In the genomic region with DNA sequence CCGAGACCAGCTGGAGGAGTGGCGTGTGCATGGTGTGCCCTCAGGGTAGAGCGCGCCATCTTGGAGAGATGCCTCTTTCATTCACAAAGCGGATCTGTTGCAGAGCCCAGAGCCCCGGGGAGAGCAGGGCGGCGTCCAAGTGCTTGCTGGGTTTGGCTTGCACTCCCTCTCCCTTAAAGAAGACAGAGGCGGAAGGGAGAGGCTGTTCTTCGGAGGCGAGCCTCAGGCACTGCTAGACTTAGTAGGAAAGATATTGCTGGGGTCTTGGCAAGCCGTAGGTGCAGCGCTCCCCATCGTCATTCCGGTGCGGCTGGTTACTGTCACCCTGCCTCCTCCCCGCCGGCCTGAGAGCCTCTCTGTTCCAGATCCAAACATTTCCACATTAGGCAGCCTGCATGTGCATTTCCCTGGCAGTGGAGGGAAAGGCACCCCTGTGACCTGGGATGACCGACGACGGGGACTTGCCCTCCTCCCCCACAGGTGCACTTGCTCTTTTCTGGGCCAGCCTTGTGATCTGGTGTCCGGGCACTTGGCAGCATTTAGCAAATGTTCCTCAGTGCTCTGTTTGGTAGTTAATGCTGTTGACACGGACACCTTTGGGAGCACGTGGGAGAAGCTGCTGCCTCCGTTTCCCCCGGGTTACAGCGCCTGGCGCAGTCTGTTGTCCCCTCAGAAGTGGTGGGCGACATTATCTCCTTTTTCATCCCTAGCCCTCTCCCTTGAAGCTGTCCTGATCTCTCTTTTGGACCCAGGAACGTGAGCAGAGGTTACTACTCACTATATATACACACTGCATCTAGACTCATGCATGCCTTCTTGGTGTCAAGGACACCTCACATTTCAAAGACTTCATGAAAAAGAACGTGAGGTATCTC, we compare ENCODE assay signal across 10 cellular contexts. TPM values are rescaled to one million over a fixed set of nuclear protein-coding genes. Genes with fewer than 3 reads are reported as not detected.
DNase-seq lines count a peak whose midpoint lies in the region; ATAC-seq and TF ChIP-seq lines count a peak whose summit lies in the region.
"Not testable (repeated sequence)": the region's sequence is repeated elsewhere in the genome, so short reads cannot be mapped to it uniquely, and the experiment has no call there.
"Had no signal": no experiment of that assay in that cellular context is flagged by ENCODE, and none has a peak within 500 bp of the region (broad histone marks: within the 10 kb centered on the region; RNA-seq: fewer than 3 reads in every experiment).

No MANE protein-coding gene starts in this region.

- H3K4me1 ChIP-seq in esophagus muscularis mucosa (peaks cover 0 to 27% (median 14%) of the 10 kb centered on the region in 4 donors), right lobe of liver (peaks cover 0 to 12% (median 6%) of the 10 kb centered on the region in 4 donors)
- H3K4me1 ChIP-seq in gastrocnemius medialis; aorta (ENCODE audit: control insufficient read depth in 1 of 2, insufficient read depth in 2 of 2, low read length in 2 of 2): not testable (repeated sequence)

- DNase-seq in G401 (ENCODE audit: low spot score): peak; percentile 85
- DNase-seq in anterior cingulate cortex (lab: John Stamatoyannopoulos, UW): peak in 38 of 58 donors; percentile 17 to 80 (median 48)
- peak; percentile 92 for DNase-seq in esophagus muscularis mucosa (ENCODE audit: extremely low spot score)
- peak; percentile 55 for DNase-seq in left ventricle myocardium superior
- peak; percentile 37 to 69 (median 68) for DNase-seq in right lobe of liver
- DNase-seq in occipital lobe (lab: John Stamatoyannopoulos, UW): peak; percentile 8
- peak in 1 of 2 donors; percentile 25 for DNase-seq in gastrocnemius medialis
- DNase-seq in aorta: peak; percentile 62 to 79

- H3K27me3 ChIP-seq in esophagus muscularis mucosa: peaks cover 0 to 13% (median 0%) of the 10 kb centered on the region in 4 donors
- H3K27me3 ChIP-seq in right lobe of liver; gastrocnemius medialis; aorta (ENCODE audit: control insufficient read depth in 1 of 2, insufficient read depth in 2 of 2, low read length in 1 of 2): not testable (repeated sequence)

- WGBS in esophagus muscularis mucosa: 63% methylated on average over 25 of the region's 31 CpGs
- WGBS in right lobe of liver (ENCODE audit: insufficient coverage, low coverage, low lambda C conversion rate, missing lambda C conversion rate): 32% methylated on average over 24 of the region's 31 CpGs
- WGBS in aorta, 2 donors: 41 to 53% methylated on average over 21 to 25 of the region's 31 CpGs

- not testable (repeated sequence) for TF ChIP-seq POLR2A in esophagus muscularis mucosa (IDR thresholded peaks at IDR 0.05; ENCODE audit: low read depth); right lobe of liver (IDR thresholded peaks at IDR 0.05); gastrocnemius medialis (IDR thresholded peaks at IDR 0.05)

- not testable (repeated sequence) for H3K36me3 ChIP-seq in esophagus muscularis mucosa; right lobe of liver; gastrocnemius medialis; aorta (ENCODE audit: control insufficient read depth in 1 of 2, insufficient read depth in 2 of 2, low read length in 1 of 2)

- H3K27ac ChIP-seq in esophagus muscularis mucosa (replicated peaks in 1 of 4): peak overlapping the region in 2 of 4 donors; percentile 75 to 79
- peak overlapping the region; percentile 56 to 94 (median 90) for H3K27ac ChIP-seq in right lobe of liver
- H3K27ac ChIP-seq in gastrocnemius medialis; aorta (ENCODE audit: low read depth in 1 of 2, low read length in 2 of 2): not testable (repeated sequence)

- H3K4me3 ChIP-seq in esophagus muscularis mucosa (peak overlapping the region in 3 of 4 donors; percentile 28 to 37 (median 33)), right lobe of liver (peak overlapping the region; percentile 8 to 57 (median 49)), gastrocnemius medialis (peak overlapping the region in 1 of 4 donors; percentile 16)
- not testable (repeated sequence) for H3K4me3 ChIP-seq in aorta (ENCODE audit: low read length in 2 of 2)

- ATAC-seq in left ventricle myocardium superior: peak; percentile 86
- ATAC-seq in right lobe of liver: peak; percentile 55 to 79 (median 74)
- peak; percentile 73 to 82 for ATAC-seq in gastrocnemius medialis
- peak; percentile 64 for ATAC-seq in aorta (ENCODE audit: low FRiP score)

- intact Hi-C loops in esophagus muscularis mucosa (cut with DNase I); left ventricle myocardium superior (cut with micrococcal nuclease); right lobe of liver (cut with DNase I); gastrocnemius medialis (cut with DNase I; ENCODE audit: low total_unique reads); aorta (cut with DNase I): not testable (repeated sequence)

- not testable (repeated sequence) for TF ChIP-seq EP300 in esophagus muscularis mucosa (IDR thresholded peaks at IDR 0.05)

- not testable (repeated sequence) for TF ChIP-seq CTCF in esophagus muscularis mucosa (IDR thresholded peaks at IDR 0.05); right lobe of liver (IDR thresholded peaks at IDR 0.05); gastrocnemius medialis (IDR thresholded peaks at IDR 0.05 in 4 of 5, conservative IDR thresholded peaks at IDR 0.05 in 1 of 5)

- in situ Hi-C loops in G401 (cut with HindIII; ENCODE audit: low sequenced_read_pairs); gastrocnemius medialis (cut with MboI; ENCODE audit: low sequenced_read_pairs in 4 of 4): not testable (repeated sequence)

- H3K9me3 ChIP-seq in esophagus muscularis mucosa; right lobe of liver; gastrocnemius medialis; aorta (ENCODE audit: control insufficient read depth, low read length): not testable (repeated sequence)

RNA-seq across cellular contexts. Expression of a gene that starts 25.7 kb away (rescaled TPM):
- not detected in 2 replicates for total RNA-seq in G401 (2014; rRNA removed; shearing (Covaris generic))
- total RNA-seq in esophagus muscularis mucosa (under 1 TPM in 2 of 4 donors, not detected in 2; under 0.01 TPM), left ventricle myocardium superior (4,234 TPM), right lobe of liver (1,000 to 10,000 TPM in 3 of 6 experiments, 100 to 1,000 TPM in 1, under 1 TPM in 2; under 0.01 to 3,377 (median 977) TPM), occipital lobe (under 0.01 TPM), gastrocnemius medialis (under 1 TPM in 1 of 4 donors, not detected in 3; under 0.01 TPM), aorta (1,000 to 10,000 TPM; 7,231 to 8,154 TPM)
- not detected for polyA plus RNA-seq in aorta
- total RNA-seq: H4 had no signal
- polyA plus RNA-seq: neural cell had no signal
